In genomic region chr19:28495046-28495445, GRCh38 we compare ENCODE assay signal across 1 cellular context.
TF ChIP-seq lines count a peak whose summit lies in the region.

No MANE protein-coding gene starts in this region.

TF ChIP-seq in K562, 482 proteins besides CTCF, POLR2A, EP300 and RAD21 (continued from another document):
- TF ChIP-seq ZNF398 (CRISPR knock-in tag; IDR thresholded peaks at IDR 0.05) = no peak
